Comparison of ENCODE assay signal across 10 cellular contexts in the genomic region with DNA sequence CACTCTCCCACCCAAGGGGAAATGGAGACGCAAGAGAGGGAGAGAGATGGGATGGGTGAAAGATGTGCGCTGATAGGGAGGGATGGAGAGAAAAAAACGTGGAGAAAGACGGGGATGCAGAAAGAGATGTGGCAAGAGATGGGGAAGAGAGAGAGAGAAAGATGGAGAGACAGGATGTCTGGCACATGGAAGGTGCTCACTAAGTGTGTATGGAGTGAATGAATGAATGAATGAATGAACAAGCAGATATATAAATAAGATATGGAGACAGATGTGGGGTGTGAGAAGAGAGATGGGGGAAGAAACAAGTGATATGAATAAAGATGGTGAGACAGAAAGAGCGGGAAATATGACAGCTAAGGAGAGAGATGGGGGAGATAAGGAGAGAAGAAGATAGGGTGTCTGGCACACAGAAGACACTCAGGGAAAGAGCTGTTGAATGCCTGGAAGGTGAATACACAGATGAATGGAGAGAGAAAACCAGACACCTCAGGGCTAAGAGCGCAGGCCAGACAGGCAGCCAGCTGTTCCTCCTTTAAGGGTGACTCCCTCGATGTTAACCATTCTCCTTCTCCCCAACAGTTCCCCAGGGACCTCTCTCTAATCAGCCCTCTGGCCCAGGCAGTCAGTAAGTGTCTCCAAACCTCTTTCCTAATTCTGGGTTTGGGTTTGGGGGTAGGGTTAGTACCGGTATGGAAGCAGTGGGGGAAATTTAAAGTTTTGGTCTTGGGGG.
A peak's percentile ranks its signal among the peaks of the same experiment; 100 is the strongest.
DNase-seq lines count a peak whose midpoint lies in the region; ATAC-seq lines count a peak whose summit lies in the region.
"Had no signal": no experiment of that assay in that cellular context is flagged by ENCODE, and none has a peak within 500 bp of the region (broad histone marks: within the 10 kb centered on the region; RNA-seq: fewer than 3 reads in every experiment).

No MANE protein-coding gene starts in this region.

- H3K9me3 Mint-ChIP-seq in effector memory CD8-positive, alpha-beta T cell = no peaks in the 10 kb centered on the region

- no peaks in the 10 kb centered on the region for H3K27me3 Mint-ChIP-seq in effector memory CD8-positive, alpha-beta T cell

- peak overlapping the region in 18 of 21 experiments; percentile 34 to 98 (median 72) for H3K27ac ChIP-seq in skin epidermis
- H3K27ac ChIP-seq: 22Rv1, WERI-Rb-1 had no signal

- peaks cover 75 to 91% of the 10 kb centered on the region in 2 donors for H3K4me1 Mint-ChIP-seq in effector memory CD8-positive, alpha-beta T cell (ENCODE audit: low read depth in 2 of 2)

- peak overlapping the region; percentile 82 to 99 for H3K4me3 Mint-ChIP-seq in effector memory CD8-positive, alpha-beta T cell

- peaks cover 73% of the 10 kb centered on the region for H3K36me3 Mint-ChIP-seq in effector memory CD8-positive, alpha-beta T cell (ENCODE audit: insufficient read depth)

- H3K4me3 ChIP-seq in skin epidermis = peak overlapping the region; percentile 31 to 58 (median 40)

- no peak for ATAC-seq in effector memory CD8-positive, alpha-beta T cell (replicated peaks)
- ATAC-seq in HG02571 (IDR thresholded peaks at IDR 0.05; ENCODE audit: unreplicated experiment) = no peak

- H3K27ac Mint-ChIP-seq in effector memory CD8-positive, alpha-beta T cell = peak overlapping the region; percentile 92 to 98

- DNase-seq in DMS 273 (lab: John Stamatoyannopoulos, UW; ENCODE audit: unreplicated experiment) (peak; percentile 24), DMS 273 treated with DMSO at 0.1 percent for 48 hours (lab: John Stamatoyannopoulos, UW) (no peak), NCI-H69 (lab: John Stamatoyannopoulos, UW) (peak; percentile 55), NCI-H1105 treated with DMSO at 0.1 percent for 48 hours (lab: John Stamatoyannopoulos, UW) (no peak), NCI-H2196 (lab: John Stamatoyannopoulos, UW; ENCODE audit: unreplicated experiment) (no peak)
- no peak for DNase-seq in effector memory CD8-positive, alpha-beta T cell
- DNase-seq: WERI-Rb-1 had no signal

Comparison
In these comparisons a context has a peak if more than half of its experiments do, and no peak if none do; other contexts are left out.
1. DNase-seq: peak in DMS 273 (single experiment) and NCI-H69 (single experiment); none in DMS 273 treated with DMSO at 0.1 percent for 48 hours (single experiment), effector memory CD8-positive, alpha-beta T cell (0 of 3), NCI-H1105 treated with DMSO at 0.1 percent for 48 hours (single experiment) and NCI-H2196 (single experiment).